2 cellular contexts compared by ENCODE assay signal in genomic region chr19:5870986-5871394, GRCh38.
TF ChIP-seq lines count a peak whose summit lies in the region.

No MANE protein-coding gene starts in this region.

TF ChIP-seq in WTC11, 78 proteins besides CTCF, POLR2A, EP300 and RAD21 (continued from another document):
- TF ChIP-seq, protein P1, sequence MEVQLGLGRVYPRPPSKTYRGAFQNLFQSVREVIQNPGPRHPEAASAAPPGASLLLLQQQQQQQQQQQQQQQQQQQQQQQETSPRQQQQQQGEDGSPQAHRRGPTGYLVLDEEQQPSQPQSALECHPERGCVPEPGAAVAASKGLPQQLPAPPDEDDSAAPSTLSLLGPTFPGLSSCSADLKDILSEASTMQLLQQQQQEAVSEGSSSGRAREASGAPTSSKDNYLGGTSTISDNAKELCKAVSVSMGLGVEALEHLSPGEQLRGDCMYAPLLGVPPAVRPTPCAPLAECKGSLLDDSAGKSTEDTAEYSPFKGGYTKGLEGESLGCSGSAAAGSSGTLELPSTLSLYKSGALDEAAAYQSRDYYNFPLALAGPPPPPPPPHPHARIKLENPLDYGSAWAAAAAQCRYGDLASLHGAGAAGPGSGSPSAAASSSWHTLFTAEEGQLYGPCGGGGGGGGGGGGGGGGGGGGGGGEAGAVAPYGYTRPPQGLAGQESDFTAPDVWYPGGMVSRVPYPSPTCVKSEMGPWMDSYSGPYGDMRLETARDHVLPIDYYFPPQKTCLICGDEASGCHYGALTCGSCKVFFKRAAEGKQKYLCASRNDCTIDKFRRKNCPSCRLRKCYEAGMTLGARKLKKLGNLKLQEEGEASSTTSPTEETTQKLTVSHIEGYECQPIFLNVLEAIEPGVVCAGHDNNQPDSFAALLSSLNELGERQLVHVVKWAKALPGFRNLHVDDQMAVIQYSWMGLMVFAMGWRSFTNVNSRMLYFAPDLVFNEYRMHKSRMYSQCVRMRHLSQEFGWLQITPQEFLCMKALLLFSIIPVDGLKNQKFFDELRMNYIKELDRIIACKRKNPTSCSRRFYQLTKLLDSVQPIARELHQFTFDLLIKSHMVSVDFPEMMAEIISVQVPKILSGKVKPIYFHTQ (CRISPR knock-in tag; IDR thresholded peaks at IDR 0.05): no peak
- TF ChIP-seq KAT7 (CRISPR knock-in tag; IDR thresholded peaks at IDR 0.05; ENCODE audit: borderline replicate concordance) (no peak), ESRRA (CRISPR knock-in tag; IDR thresholded peaks at IDR 0.05; ENCODE audit: borderline replicate concordance) (no peak), GABPB1 (CRISPR knock-in tag; IDR thresholded peaks at IDR 0.05) (peak; percentile 99)

TF ChIP-seq in liver, 16 proteins besides CTCF, POLR2A, EP300 and RAD21 (continued from another document):
- TF ChIP-seq RXRA (IDR thresholded peaks at IDR 0.05) (peak; percentile 94 to 96), YY1 (IDR thresholded peaks at IDR 0.05) (peak; percentile 82), JUND (IDR thresholded peaks at IDR 0.05) (peak; percentile 60 to 78), HNF4A (conservative IDR thresholded peaks at IDR 0.05) (peak; percentile 93), TAF1 (conservative IDR thresholded peaks at IDR 0.05) (peak; percentile 39), HNF4G (IDR thresholded peaks at IDR 0.05) (peak; percentile 70), ATF3 (IDR thresholded peaks at IDR 0.05) (peak; percentile 88), EGR1 (IDR thresholded peaks at IDR 0.05; ENCODE audit: low read depth in 2 of 2) (peak; percentile 58 to 78)
